In the genomic region with DNA sequence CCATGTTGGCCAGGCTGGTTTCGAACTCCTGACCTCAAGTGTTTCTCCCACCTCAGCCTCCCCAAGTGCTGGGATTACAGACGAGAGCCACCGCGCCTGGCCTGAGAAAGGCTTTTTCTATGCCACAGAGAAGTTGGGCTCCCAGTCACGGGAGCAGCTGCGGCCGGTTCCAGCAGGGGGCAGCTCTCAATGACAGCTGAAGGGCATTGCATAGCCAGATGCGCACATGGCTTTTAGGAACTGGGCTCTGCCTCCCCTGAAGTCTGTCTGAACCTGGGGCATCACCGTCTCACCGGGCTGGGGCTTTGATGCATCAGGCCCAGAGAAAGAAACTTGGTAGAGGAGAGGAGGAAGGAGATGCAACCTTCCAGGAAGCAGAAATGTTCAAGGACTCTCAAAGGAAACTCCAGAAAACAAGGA, we compare ENCODE assay signal across 8 cellular contexts.
DNase-seq lines count a peak whose midpoint lies in the region; ATAC-seq, FAIRE-seq and TF ChIP-seq lines count a peak whose summit lies in the region.

No MANE protein-coding gene starts in this region.

- peak; percentile 76 for TF ChIP-seq CTCF in OCI-LY7 (conservative IDR thresholded peaks at IDR 0.05; ENCODE audit: low read length)
- TF ChIP-seq CTCF in GM12878 (IDR thresholded peaks at IDR 0.05 in 2 of 3, conservative IDR thresholded peaks at IDR 0.05 in 1 of 3; ENCODE audit: control insufficient read depth in 2 of 3, extremely low read depth in 1 of 3, insufficient read depth in 1 of 3, low read depth in 3 of 3, low read length in 3 of 3): peak; percentile 87 to 94 (median 88)

- SMC1A ChIA-PET in GM12878 (lab: Charles Lee; ENCODE audit: uncharacterized antibody, unreplicated experiment): interaction anchor here (0.7 to 17.0 kb wide), 13 partner anchors 10 to 191 kb away, joined by 3 to 191 read pairs (median 4); a partner anchor contains a TSS

- peak; percentile 32 for DNase-seq in DMS53 treated with DMSO at 0.1 percent for 48 hours (lab: John Stamatoyannopoulos, UW; ENCODE audit: unreplicated experiment)
- peak; percentile 55 for DNase-seq in OCI-LY7 (ENCODE audit: low spot score)
- DNase-seq in GM12878 (ENCODE audit: low read depth, low spot score): no peak
- DNase-seq in iPS-NIHi7 (ENCODE audit: extremely low spot score): peak; percentile 86
- DNase-seq in stimulated activated CD4-positive, alpha-beta T cell treated with anti-CD3 and anti-CD28 coated beads, Interleukin-2, amount 100 ng/mL, for 24 hours: peak; percentile 44 to 62

- no peaks in the 10 kb centered on the region for H3K9me2 ChIP-seq in OCI-LY7 (ENCODE audit: insufficient read depth, low read length)

- CTCF ChIA-PET in OCI-LY7 (lab: Charles Lee; ENCODE audit: unreplicated experiment) (no interaction called here), GM12878 (lab: Yijun Ruan, JAX) (interaction anchor here (0.7 to 19.7 kb wide), 20 partner anchors 8 to 277 kb away, joined by 3 to 284 read pairs (median 4); a partner anchor contains a TSS)

- WGBS in GM12878 (ENCODE audit: insufficient coverage, insufficient replicate concordance, low lambda C conversion rate, missing lambda C conversion rate): under 1% methylated on average over 10 of the region's 10 CpGs

- H3K9me3 ChIP-seq in OCI-LY7 (ENCODE audit: low read length): no peaks in the 10 kb centered on the region
- H3K9me3 ChIP-seq in GM12878 (replicated peaks; ENCODE audit: control insufficient read depth, insufficient read depth, low read length): no peaks in the 10 kb centered on the region

- H3K36me3 ChIP-seq in OCI-LY7 (ENCODE audit: insufficient read depth, low read length) (no peaks in the 10 kb centered on the region), GM12878 (ENCODE audit: control insufficient read depth in 2 of 2, insufficient read depth in 2 of 2, low read length in 1 of 2) (no peaks in the 10 kb centered on the region)

- TF ChIP-seq EP300 in GM12878 (IDR thresholded peaks at IDR 0.05; ENCODE audit: borderline replicate concordance in 1 of 2, control insufficient read depth in 1 of 2, low read depth in 2 of 2, low read length in 2 of 2): no peak

- H3K9ac ChIP-seq in GM12878 (ENCODE audit: control insufficient read depth, insufficient read depth, low read length): no peak overlapping the region

- H4K20me1 ChIP-seq in OCI-LY7 (ENCODE audit: insufficient read depth, low read length): no peaks in the 10 kb centered on the region
- no peaks in the 10 kb centered on the region for H4K20me1 ChIP-seq in GM12878 (ENCODE audit: control insufficient read depth, insufficient read depth)

- ATAC-seq in GM19395 (IDR thresholded peaks at IDR 0.05; ENCODE audit: unreplicated experiment) (peak; percentile 91), HG03442 (IDR thresholded peaks at IDR 0.05; ENCODE audit: unreplicated experiment) (peak; percentile 87), GM12878 (peak; percentile 98)
- no peak for ATAC-seq in activated CD4-positive, CD25-positive, alpha-beta regulatory T cell treated with anti-CD3 and anti-CD28 coated beads, Interleukin-2, amount 50 U/mL, for 24 hours

- no peaks in the 10 kb centered on the region for H3K79me2 ChIP-seq in OCI-LY7 (ENCODE audit: insufficient read depth, low read depth, low read length)
- no peaks in the 10 kb centered on the region for H3K79me2 ChIP-seq in GM12878 (ENCODE audit: control insufficient read depth, insufficient read depth, low read length)

- in situ Hi-C loops in GM12878 (cut with MboI): no loop called here

- H3K4me1 ChIP-seq in OCI-LY7 (ENCODE audit: insufficient read depth, low read length, poor library complexity, severe bottlenecking) (no peaks in the 10 kb centered on the region), GM12878 (ENCODE audit: control insufficient read depth, insufficient read depth, low read length) (peaks cover 2% of the 10 kb centered on the region; the same call in 1 of the 2 replicates)

- H3K27ac ChIP-seq in OCI-LY7 (ENCODE audit: low read depth, low read length, poor library complexity, severe bottlenecking) (no peak overlapping the region), GM12878 (ENCODE audit: control insufficient read depth, insufficient read depth) (no peak overlapping the region)

- H3K4me2 ChIP-seq in OCI-LY7 (ENCODE audit: low read length) (no peak overlapping the region), GM12878 (ENCODE audit: control insufficient read depth, insufficient read depth) (no peak overlapping the region)

- RAD21 ChIA-PET in GM12878 (lab: Charles Lee; ENCODE audit: unreplicated experiment): interaction anchor here (0.8 to 6.2 kb wide), 13 partner anchors 10 to 156 kb away, joined by 3 to 156 read pairs (median 4); a partner anchor contains a TSS

- FAIRE-seq in GM12878 (lab: Jason Lieb, UNC): peak; percentile 77

- TF ChIP-seq RAD21 in GM12878 (IDR thresholded peaks at IDR 0.05; ENCODE audit: insufficient read depth, low read depth, low read length): peak; percentile 93

- BruUV-seq in OCI-LY7 (replicated peaks; lab: Mats Ljungman, UMichigan) (no TSS peak), GM12878 (replicated peaks; lab: Mats Ljungman, UMichigan) (no TSS peak)

- no peak overlapping the region for H2AFZ ChIP-seq in OCI-LY7 (ENCODE audit: low read length)
- peak overlapping the region; percentile 68 for H2AFZ ChIP-seq in GM12878 (ENCODE audit: control insufficient read depth, low read depth, low read length)

- TF ChIP-seq POLR2A in GM12878 (IDR thresholded peaks at IDR 0.05; ENCODE audit: low read depth, low read length): no peak

- POLR2A ChIA-PET in OCI-LY7 (lab: Charles Lee): interaction anchor here (0.6 to 0.7 kb wide), 2 partner anchors 383 to 1247 kb away, joined by 3 read pairs; no protein-coding TSS in a partner anchor
- POLR2A ChIA-PET in GM12878 (lab: Charles Lee): interaction anchor here (0.7 to 1.3 kb wide), 2 partner anchors 74 to 90 kb away, joined by 4 to 10 read pairs; a partner anchor contains a TSS

- H3K27me3 ChIP-seq in GM12878 (replicated peaks in 1 of 2; ENCODE audit: control insufficient read depth in 2 of 2, insufficient read depth in 2 of 2, low read length in 1 of 2): peaks cover 0 to 3% of the 10 kb centered on the region in 2 experiments; a peak in 2 of 4 replicates

- H3K4me3 ChIP-seq in OCI-LY7 (ENCODE audit: low read depth, low read length, poor library complexity, severe bottlenecking) (no peak overlapping the region), GM12878 (no peak overlapping the region)

- intact Hi-C loops in OCI-LY7 (cut with micrococcal nuclease; ENCODE audit: unreplicated experiment): loop anchor here (5.0 to 10.0 kb wide), 2 partner anchors 89 to 192 kb away; a partner anchor contains a TSS
- intact Hi-C loops in GM12878 (cut with micrococcal nuclease; ENCODE audit: unreplicated experiment): loop anchor here (1.0 to 5.0 kb wide), 2 partner anchors 37 to 90 kb away; a partner anchor contains a TSS

TF ChIP-seq in GM12878, 131 proteins besides CTCF, POLR2A, EP300 and RAD21 (continues in another document):
- TF ChIP-seq SMAD1 (IDR thresholded peaks at IDR 0.05; ENCODE audit: low read depth, partially characterized antibody) (no peak), TAF1 (IDR thresholded peaks at IDR 0.05; ENCODE audit: borderline replicate concordance, low read depth, low read length) (no peak), NR2C2 (IDR thresholded peaks at IDR 0.05; ENCODE audit: borderline replicate concordance, control insufficient read depth, insufficient read length, low read depth) (no peak), SMAD5 (IDR thresholded peaks at IDR 0.05; ENCODE audit: low read depth) (no peak), SUPT20H (IDR thresholded peaks at IDR 0.05; ENCODE audit: borderline replicate concordance, control insufficient read depth, low read depth, low read length) (no peak), RAD51 (IDR thresholded peaks at IDR 0.05) (peak; percentile 34; the same call in 1 of the 2 replicates), NRF1 (conservative IDR thresholded peaks at IDR 0.05; ENCODE audit: low read depth, low read length) (no peak), PAX8 (IDR thresholded peaks at IDR 0.05) (no peak), NBN (IDR thresholded peaks at IDR 0.05) (peak; percentile 68; the same call in 1 of the 2 replicates), BACH1 (IDR thresholded peaks at IDR 0.05; ENCODE audit: borderline replicate concordance) (no peak)
- TF ChIP-seq, protein P1, sequence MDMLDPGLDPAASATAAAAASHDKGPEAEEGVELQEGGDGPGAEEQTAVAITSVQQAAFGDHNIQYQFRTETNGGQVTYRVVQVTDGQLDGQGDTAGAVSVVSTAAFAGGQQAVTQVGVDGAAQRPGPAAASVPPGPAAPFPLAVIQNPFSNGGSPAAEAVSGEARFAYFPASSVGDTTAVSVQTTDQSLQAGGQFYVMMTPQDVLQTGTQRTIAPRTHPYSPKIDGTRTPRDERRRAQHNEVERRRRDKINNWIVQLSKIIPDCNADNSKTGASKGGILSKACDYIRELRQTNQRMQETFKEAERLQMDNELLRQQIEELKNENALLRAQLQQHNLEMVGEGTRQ (IDR thresholded peaks at IDR 0.05; ENCODE audit: borderline replicate concordance, low read depth, low read length): no peak
- TF ChIP-seq, protein P2, sequence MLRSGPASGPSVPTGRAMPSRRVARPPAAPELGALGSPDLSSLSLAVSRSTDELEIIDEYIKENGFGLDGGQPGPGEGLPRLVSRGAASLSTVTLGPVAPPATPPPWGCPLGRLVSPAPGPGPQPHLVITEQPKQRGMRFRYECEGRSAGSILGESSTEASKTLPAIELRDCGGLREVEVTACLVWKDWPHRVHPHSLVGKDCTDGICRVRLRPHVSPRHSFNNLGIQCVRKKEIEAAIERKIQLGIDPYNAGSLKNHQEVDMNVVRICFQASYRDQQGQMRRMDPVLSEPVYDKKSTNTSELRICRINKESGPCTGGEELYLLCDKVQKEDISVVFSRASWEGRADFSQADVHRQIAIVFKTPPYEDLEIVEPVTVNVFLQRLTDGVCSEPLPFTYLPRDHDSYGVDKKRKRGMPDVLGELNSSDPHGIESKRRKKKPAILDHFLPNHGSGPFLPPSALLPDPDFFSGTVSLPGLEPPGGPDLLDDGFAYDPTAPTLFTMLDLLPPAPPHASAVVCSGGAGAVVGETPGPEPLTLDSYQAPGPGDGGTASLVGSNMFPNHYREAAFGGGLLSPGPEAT (IDR thresholded peaks at IDR 0.05; ENCODE audit: low read depth): no peak
- TF ChIP-seq, protein P3, sequence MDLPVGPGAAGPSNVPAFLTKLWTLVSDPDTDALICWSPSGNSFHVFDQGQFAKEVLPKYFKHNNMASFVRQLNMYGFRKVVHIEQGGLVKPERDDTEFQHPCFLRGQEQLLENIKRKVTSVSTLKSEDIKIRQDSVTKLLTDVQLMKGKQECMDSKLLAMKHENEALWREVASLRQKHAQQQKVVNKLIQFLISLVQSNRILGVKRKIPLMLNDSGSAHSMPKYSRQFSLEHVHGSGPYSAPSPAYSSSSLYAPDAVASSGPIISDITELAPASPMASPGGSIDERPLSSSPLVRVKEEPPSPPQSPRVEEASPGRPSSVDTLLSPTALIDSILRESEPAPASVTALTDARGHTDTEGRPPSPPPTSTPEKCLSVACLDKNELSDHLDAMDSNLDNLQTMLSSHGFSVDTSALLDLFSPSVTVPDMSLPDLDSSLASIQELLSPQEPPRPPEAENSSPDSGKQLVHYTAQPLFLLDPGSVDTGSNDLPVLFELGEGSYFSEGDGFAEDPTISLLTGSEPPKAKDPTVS (IDR thresholded peaks at IDR 0.05; ENCODE audit: low read depth, low read length): no peak

Comparison
In these comparisons a context has a peak if more than half of its experiments do, and no peak if none do; other contexts are left out.
1. ATAC-seq: peak in GM19395 (single experiment), HG03442 (single experiment) and GM12878 (single experiment); none in activated CD4-positive, CD25-positive, alpha-beta regulatory T cell treated with anti-CD3 and anti-CD28 coated beads, Interleukin-2, amount 50 U/mL, for 24 hours (0 of 2).